ENCODE assay signal across 21 cellular contexts in the genomic region with DNA sequence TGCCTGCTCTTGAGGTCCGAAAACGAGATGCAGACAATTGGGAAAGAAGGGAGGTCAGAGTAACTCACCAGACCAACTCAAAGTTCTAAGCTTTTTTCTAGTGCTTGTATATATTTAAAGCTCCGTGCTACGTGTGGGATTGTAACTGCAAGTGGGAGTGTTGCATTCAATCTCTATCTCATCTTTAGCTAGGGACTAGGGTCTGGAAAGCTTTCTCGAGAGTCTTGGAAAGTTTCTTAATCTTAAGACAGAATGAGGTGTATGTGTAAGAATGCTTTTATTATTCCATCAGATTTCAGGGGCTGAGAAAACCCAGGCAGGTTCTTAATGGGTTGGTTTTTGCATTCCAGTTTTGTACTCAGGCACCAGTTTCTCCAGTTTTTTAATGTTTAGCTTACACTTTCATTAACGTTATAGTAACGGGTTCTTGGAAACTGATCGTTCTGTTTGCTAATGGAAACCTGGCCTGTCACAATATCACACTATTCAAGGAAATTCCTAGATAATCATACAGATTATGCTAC. TPM values are rescaled to one million over a fixed set of nuclear protein-coding genes. Genes with fewer than 3 reads are reported as not detected.
DNase-seq lines count a peak whose midpoint lies in the region; ATAC-seq, FAIRE-seq and TF ChIP-seq lines count a peak whose summit lies in the region.
"Had no signal": no experiment of that assay in that cellular context is flagged by ENCODE, and none has a peak within 500 bp of the region (broad histone marks: within the 10 kb centered on the region; RNA-seq: fewer than 3 reads in every experiment).

No MANE protein-coding gene starts in this region.

- TF ChIP-seq CTCF in cardiac muscle cell (IDR thresholded peaks at IDR 0.05; ENCODE audit: low read depth, low read length) = no peak
- TF ChIP-seq CTCF in right atrium auricular region (IDR thresholded peaks at IDR 0.05) = no peak
- TF ChIP-seq CTCF in hepatocyte (IDR thresholded peaks at IDR 0.05; ENCODE audit: poor library complexity) = no peak
- TF ChIP-seq CTCF in nephron (IDR thresholded peaks at IDR 0.05; ENCODE audit: unreplicated experiment in 3 of 3) = no peak
- TF ChIP-seq CTCF in Peyer's patch (IDR thresholded peaks at IDR 0.05) = no peak

- H4K20me1 ChIP-seq in hepatocyte (ENCODE audit: insufficient read depth, poor library complexity, severe bottlenecking) = no peaks in the 10 kb centered on the region

- DNase-seq in cardiac muscle cell (ENCODE audit: low read depth in 1 of 2, low spot score in 1 of 2) (no peak), right atrium auricular region (ENCODE audit: low spot score) (no peak), hepatocyte (ENCODE audit: low spot score) (peak; percentile 34), cerebellar cortex (ENCODE audit: low spot score) (no peak), Peyer's patch (no peak), small intestine (no peak)
- DNase-seq: 8988T, DMS 273 treated with DMSO at 0.1 percent for 48 hours, DND-41, GM23248, KG1, NCI-H1105 treated with DMSO at 0.1 percent for 48 hours, NCI-H187, NCI-H2107, NCI-H510A, NCI-H748 treated with DMSO at 0.1 percent for 48 hours, OCI-M1, SHP77 had no signal

- no peaks in the 10 kb centered on the region for H3K9me3 Mint-ChIP-seq in nephron

- H3K4me3 Mint-ChIP-seq in nephron = no peak overlapping the region
- H3K4me3 Mint-ChIP-seq: B cell had no signal

- H3K9me3 ChIP-seq in cardiac muscle cell (ENCODE audit: low read depth) (no peaks in the 10 kb centered on the region), right atrium auricular region (no peaks in the 10 kb centered on the region), hepatocyte (ENCODE audit: low read depth) (no peaks in the 10 kb centered on the region), Peyer's patch (no peaks in the 10 kb centered on the region), small intestine (ENCODE audit: control insufficient read depth, low read depth) (no peaks in the 10 kb centered on the region)

- WGBS in hepatocyte (ENCODE audit: low lambda C conversion rate, missing lambda C conversion rate) = 48% methylated on average over 8 of the region's 8 CpGs
- WGBS in small intestine, 3 donors = 88 to 92% (median 92%) methylated on average over 8 of the region's 8 CpGs

- H3K79me2 ChIP-seq in hepatocyte = no peaks in the 10 kb centered on the region

- H3K9me2 ChIP-seq in hepatocyte (replicated peaks; ENCODE audit: insufficient read depth) = no peaks in the 10 kb centered on the region

- H3K4me3 ChIP-seq in cardiac muscle cell (no peak overlapping the region), right atrium auricular region (no peak overlapping the region), hepatocyte (no peak overlapping the region), Peyer's patch (no peak overlapping the region), small intestine (ENCODE audit: low read depth in 1 of 2, low read length in 2 of 2) (no peak overlapping the region)
- H3K4me3 ChIP-seq: GM23248 had no signal

- H3K27ac ChIP-seq in cardiac muscle cell (peak overlapping the region; percentile 66), right atrium auricular region (no peak overlapping the region), hepatocyte (peak overlapping the region; percentile 52), Peyer's patch (no peak overlapping the region), small intestine (ENCODE audit: low read depth in 1 of 2, low read length in 1 of 2) (no peak overlapping the region)
- H3K27ac ChIP-seq: GM23248 had no signal

- H3K27me3 ChIP-seq in cardiac muscle cell = no peaks in the 10 kb centered on the region
- no peaks in the 10 kb centered on the region for H3K27me3 ChIP-seq in right atrium auricular region
- no peaks in the 10 kb centered on the region for H3K27me3 ChIP-seq in hepatocyte
- H3K27me3 ChIP-seq in Peyer's patch = no peaks in the 10 kb centered on the region
- H3K27me3 ChIP-seq in small intestine (ENCODE audit: control insufficient read depth in 2 of 2, insufficient read depth in 2 of 2, low read length in 2 of 2) = no peaks in the 10 kb centered on the region

- H2AFZ ChIP-seq in hepatocyte = no peak overlapping the region
- H2AFZ ChIP-seq: GM23248 had no signal

- no peaks in the 10 kb centered on the region for H3K27me3 Mint-ChIP-seq in nephron (ENCODE audit: low read depth)
- H3K27me3 Mint-ChIP-seq: B cell had no signal

- no peak for ATAC-seq in GM18870 (IDR thresholded peaks at IDR 0.05; ENCODE audit: unreplicated experiment)

- peak overlapping the region; percentile 14 for H3K4me2 ChIP-seq in hepatocyte

- H3K36me3 ChIP-seq in cardiac muscle cell (peaks cover 29% of the 10 kb centered on the region), right atrium auricular region (peaks cover 37% of the 10 kb centered on the region), hepatocyte (replicated peaks; ENCODE audit: insufficient read depth, low read depth) (no peaks in the 10 kb centered on the region), Peyer's patch (peaks cover 0 to 40% (median 0%) of the 10 kb centered on the region in 3 donors), small intestine (ENCODE audit: control insufficient read depth in 2 of 2, insufficient read depth in 2 of 2, low read length in 2 of 2) (peaks cover 4 to 7% of the 10 kb centered on the region in 2 donors)

- TF ChIP-seq POLR2A in Peyer's patch (IDR thresholded peaks at IDR 0.05) = no peak

- no peaks in the 10 kb centered on the region for H3K4me1 Mint-ChIP-seq in nephron
- H3K4me1 Mint-ChIP-seq: B cell had no signal

- H3K4me1 ChIP-seq in cardiac muscle cell (ENCODE audit: low read depth) (no peaks in the 10 kb centered on the region), right atrium auricular region (no peaks in the 10 kb centered on the region), hepatocyte (ENCODE audit: insufficient read depth) (no peaks in the 10 kb centered on the region), Peyer's patch (no peaks in the 10 kb centered on the region), small intestine (ENCODE audit: control insufficient read depth in 2 of 2, insufficient read depth in 1 of 2, low read depth in 1 of 2, low read length in 1 of 2) (no peaks in the 10 kb centered on the region)

- FAIRE-seq in small intestine (lab: Jason Lieb, UNC) = no peak

- peak overlapping the region; percentile 67 to 96 (median 84) for H3K27ac Mint-ChIP-seq in nephron
- H3K27ac Mint-ChIP-seq: B cell had no signal

- peaks cover 62% of the 10 kb centered on the region for H3K36me3 Mint-ChIP-seq in nephron (ENCODE audit: low read depth)

RNA-seq across cellular contexts. Expression of a gene that starts 20.3 kb away (rescaled TPM):
- total RNA-seq in cardiac muscle cell = 54.6 TPM in 2 replicates
- 59.7 and 60.8 TPM in 2 replicates for polyA plus RNA-seq in cardiac muscle cell
- total RNA-seq in right atrium auricular region = 10 to 100 TPM; 17.3 to 51.8 TPM
- 60.9 and 68.7 TPM in 2 replicates for total RNA-seq in hepatocyte
- polyA plus RNA-seq in hepatocyte = 47.9 and 54.3 TPM in 2 replicates
- 10 to 100 TPM; 20.6 to 61.1 (median 26.8) TPM for total RNA-seq in Peyer's patch
- polyA plus RNA-seq in small intestine = 10 to 100 TPM; 26.5 to 35.2 (median 29.7) TPM

RNA-seq across cellular contexts. Expression of a gene that starts 43.8 kb away (rescaled TPM):
- total RNA-seq in cardiac muscle cell = 22.4 and 27.7 TPM in 2 replicates
- polyA plus RNA-seq in cardiac muscle cell = 17.9 and 23.4 TPM in 2 replicates
- 10 to 100 TPM; 12.7 to 13.1 TPM for total RNA-seq in right atrium auricular region
- 27.6 and 28.8 TPM in 2 replicates for total RNA-seq in hepatocyte
- 15.5 and 16.0 TPM in 2 replicates for polyA plus RNA-seq in hepatocyte
- 10 to 100 TPM; 20.8 to 33.5 (median 26.1) TPM for total RNA-seq in Peyer's patch
- polyA plus RNA-seq in small intestine = 10 to 100 TPM in 1 of 3 donors, 1 to 10 TPM in 2; 8.9 to 11.2 (median 9.7) TPM

Comparison
In these comparisons a context has a peak if more than half of its experiments do, and no peak if none do; other contexts are left out.
1. H3K27ac ChIP-seq: peak in cardiac muscle cell (single experiment) and hepatocyte (single experiment); none in right atrium auricular region (0 of 2), Peyer's patch (0 of 4) and small intestine (0 of 2).